8 cellular contexts compared by ENCODE assay signal in the genomic region with DNA sequence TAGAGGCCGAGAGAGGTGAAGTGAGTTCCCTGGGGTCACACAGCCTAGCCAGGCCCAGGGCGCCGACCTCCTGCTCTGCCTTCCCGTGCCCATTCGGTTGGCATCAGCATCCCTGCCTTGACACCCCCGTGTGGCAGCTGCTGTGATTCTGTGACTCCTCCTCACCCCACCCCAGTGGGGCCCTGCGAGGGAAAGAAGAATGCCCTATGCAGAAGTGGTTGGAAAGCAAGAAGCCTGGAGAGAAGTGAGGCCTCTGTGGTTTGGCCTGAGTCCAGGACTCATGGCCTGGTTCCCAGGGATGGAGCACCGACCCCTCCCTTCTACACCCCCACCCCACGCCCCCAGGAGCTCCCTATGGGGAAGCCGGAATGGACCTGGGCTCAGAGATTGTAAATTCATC.
DNase-seq lines count a peak whose midpoint lies in the region; ATAC-seq lines count a peak whose summit lies in the region.

No MANE protein-coding gene starts in this region.

- H3K27ac Mint-ChIP-seq in IgD-negative memory B cell, result peak overlapping the region; percentile 73 to 95 (median 79)

- no peaks in the 10 kb centered on the region for H3K9me3 Mint-ChIP-seq in IgD-negative memory B cell

- H3K4me1 Mint-ChIP-seq in IgD-negative memory B cell, result peaks cover 23 to 63% (median 50%) of the 10 kb centered on the region in 3 donors

- no peaks in the 10 kb centered on the region for H3K36me3 Mint-ChIP-seq in IgD-negative memory B cell

- H3K27me3 Mint-ChIP-seq in IgD-negative memory B cell, result peaks cover 2% of the 10 kb centered on the region

- DNase-seq in AG08395 (ENCODE audit: low spot score), result peak; percentile 42
- DNase-seq in activated CD8-positive, alpha-beta memory T cell treated with anti-CD3 and anti-CD28 coated beads, Interleukin-2, amount 50 U/mL, for 48 hours, result peak; percentile 61
- DNase-seq in iris pigment epithelial cell (ENCODE audit: low read depth), result peak; percentile 78
- DNase-seq in OCI-M2 (lab: John Stamatoyannopoulos, UW; ENCODE audit: unreplicated experiment), result no peak
- no peak for DNase-seq in NCI-H748 (lab: John Stamatoyannopoulos, UW; ENCODE audit: unreplicated experiment)
- no peak for DNase-seq in NCI-H1930 (lab: John Stamatoyannopoulos, UW)

- ATAC-seq in HG03342 (IDR thresholded peaks at IDR 0.05; ENCODE audit: unreplicated experiment), result no peak

- peak overlapping the region in 3 of 4 donors; percentile 30 to 82 (median 43) for H3K4me3 Mint-ChIP-seq in IgD-negative memory B cell

Comparison
In these comparisons a context has a peak if more than half of its experiments do, and no peak if none do; other contexts are left out.
1. DNase-seq: peak in AG08395 (single experiment), activated CD8-positive, alpha-beta memory T cell treated with anti-CD3 and anti-CD28 coated beads, Interleukin-2, amount 50 U/mL, for 48 hours (single experiment) and iris pigment epithelial cell (single experiment); none in OCI-M2 (single experiment), NCI-H748 (single experiment) and NCI-H1930 (0 of 2).